In the genomic region with DNA sequence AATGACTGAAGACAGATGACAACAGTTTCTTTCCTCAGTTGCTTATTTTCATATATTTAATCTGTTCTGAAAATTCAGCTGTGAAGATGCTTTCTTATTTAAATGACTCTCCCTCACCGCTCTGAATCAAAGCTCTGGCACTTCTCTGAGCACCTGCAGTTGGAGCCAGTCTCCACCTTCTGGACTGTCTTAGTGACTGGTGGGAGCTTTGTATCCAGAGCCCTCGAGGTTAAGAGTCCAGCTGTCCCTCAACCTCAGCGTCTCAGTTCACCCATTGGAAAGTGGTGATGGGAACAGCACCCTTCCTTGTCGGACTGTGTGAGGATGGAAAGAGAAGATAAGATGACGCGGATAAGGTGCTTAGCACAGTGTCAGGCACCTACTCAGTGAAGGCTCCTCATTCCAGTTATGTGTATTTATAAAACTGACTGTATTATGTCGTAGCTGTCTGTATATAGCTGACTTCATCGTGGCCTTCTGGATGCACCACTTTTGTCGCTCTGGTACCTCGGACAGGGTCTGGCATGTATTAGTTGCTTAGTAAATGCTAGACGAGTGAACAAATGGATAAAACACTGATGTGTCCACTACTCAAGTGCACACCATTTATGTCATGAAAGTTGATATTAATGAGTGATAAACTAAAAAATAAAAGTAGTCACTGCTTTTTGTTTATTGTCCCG, we compare ENCODE assay signal across 30 cellular contexts. TPM values are rescaled to one million over a fixed set of nuclear protein-coding genes. Genes with fewer than 3 reads are reported as not detected.
A peak's percentile ranks its signal among the peaks of the same experiment; 100 is the strongest.
DNase-seq lines count a peak whose midpoint lies in the region; ATAC-seq and TF ChIP-seq lines count a peak whose summit lies in the region.
"Had no signal": no experiment of that assay in that cellular context is flagged by ENCODE, and none has a peak within 500 bp of the region (broad histone marks: within the 10 kb centered on the region; RNA-seq: fewer than 3 reads in every experiment).

No MANE protein-coding gene starts in this region.

- no peak overlapping the region for H3K27ac Mint-ChIP-seq in activated naive CD8-positive, alpha-beta T cell treated with anti-CD3 and anti-CD28 coated beads, Interleukin-2, amount 50 U/mL, for 24 hours
- H3K27ac Mint-ChIP-seq: activated naive CD8-positive, alpha-beta T cell; GM23338; nephron; T-helper 1 cell treated with Interleukin-12 subunit alpha and Interleukin-12 subunit beta and Interleukin-4 antibody, amounts not matched to agents 30 μg/mL and 1 μg/mL, for 36 hours had no signal

- no peak overlapping the region for H3K4me3 Mint-ChIP-seq in activated naive CD8-positive, alpha-beta T cell treated with anti-CD3 and anti-CD28 coated beads, Interleukin-2, amount 50 U/mL, for 24 hours
- H3K4me3 Mint-ChIP-seq: activated naive CD8-positive, alpha-beta T cell; CD14-positive monocyte; GM23338; nephron; T-helper 1 cell treated with Interleukin-12 subunit alpha and Interleukin-12 subunit beta and Interleukin-4 antibody, amounts not matched to agents 30 μg/mL and 1 μg/mL, for 36 hours had no signal

- H3K27me3 Mint-ChIP-seq in activated naive CD8-positive, alpha-beta T cell treated with anti-CD3 and anti-CD28 coated beads, Interleukin-2, amount 50 U/mL, for 24 hours: no peaks in the 10 kb centered on the region
- H3K27me3 Mint-ChIP-seq: activated naive CD8-positive, alpha-beta T cell had no signal

- peaks cover 37% of the 10 kb centered on the region for H3K36me3 Mint-ChIP-seq in activated naive CD8-positive, alpha-beta T cell treated with anti-CD3 and anti-CD28 coated beads, Interleukin-2, amount 50 U/mL, for 24 hours (ENCODE audit: low read depth)

- H3K9ac ChIP-seq in rectal smooth muscle tissue (ENCODE audit: low read length): no peak overlapping the region

- intact Hi-C loops in esophagus muscularis mucosa (cut with DNase I): no loop called here

- peaks cover 0 to 22% (median 8%) of the 10 kb centered on the region in 4 donors for H3K36me3 ChIP-seq in esophagus muscularis mucosa
- peaks cover 7% of the 10 kb centered on the region for H3K36me3 ChIP-seq in rectal smooth muscle tissue (ENCODE audit: control insufficient read depth, insufficient read depth, low read length)
- H3K36me3 ChIP-seq: cardiac muscle cell, colonic mucosa had no signal

- POLR2A ChIA-PET in RWPE1 (lab: Yijun Ruan, JAX; ENCODE audit: low non-redundant PET): no interaction called here

- no peaks in the 10 kb centered on the region for H3K9me3 ChIP-seq in esophagus muscularis mucosa
- H3K9me3 ChIP-seq: colonic mucosa, upper lobe of right lung had no signal

- H3K27ac ChIP-seq in RWPE1 (peak overlapping the region; percentile 90), esophagus muscularis mucosa (replicated peaks in 1 of 4) (peak overlapping the region; percentile 29 to 93 (median 92)), rectal smooth muscle tissue (ENCODE audit: low read depth, low read length) (peak overlapping the region; percentile 3)
- H3K27ac ChIP-seq: cardiac muscle cell, colonic mucosa, SK-N-MC, upper lobe of right lung had no signal

- 67% methylated on average over 12 of the region's 12 CpGs for WGBS in esophagus muscularis mucosa

- DNase-seq in activated CD8-positive, alpha-beta memory T cell treated with anti-CD3 and anti-CD28 coated beads, Interleukin-2, amount 50 U/mL, for 48 hours: peak; percentile 39
- no peak for DNase-seq in activated CD8-positive, alpha-beta memory T cell treated with anti-CD3 and anti-CD28 coated beads, Interleukin-2, amount 50 U/mL, for 4 hours
- DNase-seq in RWPE1 (ENCODE audit: low spot score) (no peak), esophagus muscularis mucosa (ENCODE audit: extremely low spot score) (no peak), foreskin melanocyte (no peak)
- no peak for DNase-seq in activated naive CD8-positive, alpha-beta T cell treated with anti-CD3 and anti-CD28 coated beads, Interleukin-2, amount 50 U/mL, for 24 hours
- DNase-seq: activated CD4-positive, alpha-beta T cell treated with anti-CD3 and anti-CD28 coated beads, Interleukin-2, amount 50 U/mL, for 4 hours; aorta; colonic mucosa; effector CD8-positive, alpha-beta T cell; hippocampal formation; KG1; left cardiac atrium; NCI-H2081 treated with DMSO at 0.1 percent for 48 hours; NCI-H2227 treated with DMSO at 0.1 percent for 48 hours; NCI-H526; OCI-M1; retina; small intestine; stimulated activated naive CD4-positive, alpha-beta T cell treated with Interleukin-2 at 50 U/mL for 16 hours; upper lobe of right lung had no signal

- no peak for TF ChIP-seq POLR2A in esophagus muscularis mucosa (IDR thresholded peaks at IDR 0.05; ENCODE audit: low read depth)

- H3K4me3 ChIP-seq in esophagus muscularis mucosa (no peak overlapping the region), rectal smooth muscle tissue (ENCODE audit: low read length) (no peak overlapping the region)
- H3K4me3 ChIP-seq: cardiac muscle cell, colonic mucosa, GM23338, SK-N-MC, upper lobe of right lung had no signal

- peaks cover 19% of the 10 kb centered on the region for H3K4me1 Mint-ChIP-seq in activated naive CD8-positive, alpha-beta T cell treated with anti-CD3 and anti-CD28 coated beads, Interleukin-2, amount 50 U/mL, for 24 hours
- H3K4me1 Mint-ChIP-seq: GM23338 had no signal

- CTCF ChIA-PET in RWPE1 (lab: Yijun Ruan, JAX): no interaction called here

- no peak for ATAC-seq in HG03342 (IDR thresholded peaks at IDR 0.05; ENCODE audit: unreplicated experiment)
- ATAC-seq in activated naive CD8-positive, alpha-beta T cell treated with anti-CD3 and anti-CD28 coated beads, Interleukin-2, amount 50 U/mL, for 24 hours: no peak
- ATAC-seq: GM23338, upper lobe of right lung had no signal

- TF ChIP-seq CTCF in RWPE1 (conservative IDR thresholded peaks at IDR 0.05; ENCODE audit: low read depth) (no peak), esophagus muscularis mucosa (IDR thresholded peaks at IDR 0.05) (no peak)

- no peaks in the 10 kb centered on the region for H3K27me3 ChIP-seq in esophagus muscularis mucosa
- H3K27me3 ChIP-seq in rectal smooth muscle tissue (ENCODE audit: control insufficient read depth, insufficient read depth, low read length): no peaks in the 10 kb centered on the region
- H3K27me3 ChIP-seq: cardiac muscle cell, colonic mucosa, upper lobe of right lung had no signal

- H3K4me1 ChIP-seq in esophagus muscularis mucosa (peaks cover 36 to 87% (median 77%) of the 10 kb centered on the region in 4 donors), rectal smooth muscle tissue (ENCODE audit: control insufficient read depth, insufficient read depth, low read length) (peaks cover 26% of the 10 kb centered on the region)
- H3K4me1 ChIP-seq: colonic mucosa had no signal

- TF ChIP-seq EP300 in esophagus muscularis mucosa (IDR thresholded peaks at IDR 0.05): no peak

- no peaks in the 10 kb centered on the region for H3K9me3 Mint-ChIP-seq in activated naive CD8-positive, alpha-beta T cell treated with anti-CD3 and anti-CD28 coated beads, Interleukin-2, amount 50 U/mL, for 24 hours
- H3K9me3 Mint-ChIP-seq: CD14-positive monocyte; GM23338; nephron; T-helper 1 cell treated with Interleukin-12 subunit alpha and Interleukin-12 subunit beta and Interleukin-4 antibody, amounts not matched to agents 30 μg/mL and 1 μg/mL, for 36 hours had no signal

RNA-seq across cellular contexts. Expression of gene ELK3, which starts 34.5 kb away (rescaled TPM):
- 10 to 100 TPM; 13.7 to 26.9 (median 25.7) TPM for total RNA-seq in esophagus muscularis mucosa

Comparison
In these comparisons a context has a peak if more than half of its experiments do, and no peak if none do; other contexts are left out.
1. H3K27ac ChIP-seq: peak in every context shown above with its lines; median percentile 92 in esophagus muscularis mucosa; 90 in RWPE1; 3 in rectal smooth muscle tissue.